1 cellular context compared by ENCODE assay signal in the genomic region with DNA sequence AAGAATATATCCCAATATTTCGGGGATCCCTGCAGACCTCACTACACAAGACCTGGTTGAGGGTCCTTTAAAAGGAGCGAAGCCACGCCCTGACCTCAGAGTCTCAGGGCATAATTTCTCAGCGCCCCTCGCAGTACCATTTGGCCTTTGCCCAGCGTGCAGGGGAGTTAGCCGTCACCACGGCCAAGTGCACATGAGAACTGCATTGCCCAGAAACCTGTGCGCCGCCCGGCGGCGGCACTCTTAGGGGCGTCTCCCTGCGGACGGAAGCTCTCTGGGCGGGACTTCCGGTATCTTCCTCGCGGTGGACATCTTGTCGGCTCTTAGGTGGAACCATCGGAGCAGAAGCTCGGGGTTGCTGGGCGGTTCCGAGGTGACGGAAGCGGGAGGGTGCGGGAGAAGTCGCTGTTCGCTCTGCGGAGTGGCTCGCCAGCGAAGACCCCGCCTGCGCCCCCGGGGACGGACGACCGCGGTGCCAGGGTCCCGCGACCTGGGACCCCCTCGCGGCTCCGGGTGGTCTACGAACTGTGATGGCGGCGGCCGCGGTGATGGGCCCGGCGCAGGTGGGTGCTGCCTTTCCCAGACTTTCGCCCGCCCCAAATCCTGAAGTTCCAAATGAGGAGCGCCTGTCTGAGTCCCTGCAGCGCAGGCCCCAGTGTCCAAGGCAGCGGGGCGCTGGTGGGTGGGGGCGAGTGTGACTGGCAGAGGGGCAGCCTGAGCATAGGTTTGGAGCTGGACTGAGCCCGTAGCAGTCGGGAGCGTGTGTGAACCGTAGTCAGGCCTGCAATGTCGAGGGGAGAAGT.
TF ChIP-seq lines count a peak whose summit lies in the region.

ZNF134 (plus strand) TSS at position 302 of the 803 bp plus-strand sequence. CDS start 5,227 bp downstream, outside the sequence.

TF ChIP-seq in HEK293, 187 proteins besides CTCF, POLR2A, EP300 and RAD21 (continued from another document and continues in another):
- TF ChIP-seq, protein P1, sequence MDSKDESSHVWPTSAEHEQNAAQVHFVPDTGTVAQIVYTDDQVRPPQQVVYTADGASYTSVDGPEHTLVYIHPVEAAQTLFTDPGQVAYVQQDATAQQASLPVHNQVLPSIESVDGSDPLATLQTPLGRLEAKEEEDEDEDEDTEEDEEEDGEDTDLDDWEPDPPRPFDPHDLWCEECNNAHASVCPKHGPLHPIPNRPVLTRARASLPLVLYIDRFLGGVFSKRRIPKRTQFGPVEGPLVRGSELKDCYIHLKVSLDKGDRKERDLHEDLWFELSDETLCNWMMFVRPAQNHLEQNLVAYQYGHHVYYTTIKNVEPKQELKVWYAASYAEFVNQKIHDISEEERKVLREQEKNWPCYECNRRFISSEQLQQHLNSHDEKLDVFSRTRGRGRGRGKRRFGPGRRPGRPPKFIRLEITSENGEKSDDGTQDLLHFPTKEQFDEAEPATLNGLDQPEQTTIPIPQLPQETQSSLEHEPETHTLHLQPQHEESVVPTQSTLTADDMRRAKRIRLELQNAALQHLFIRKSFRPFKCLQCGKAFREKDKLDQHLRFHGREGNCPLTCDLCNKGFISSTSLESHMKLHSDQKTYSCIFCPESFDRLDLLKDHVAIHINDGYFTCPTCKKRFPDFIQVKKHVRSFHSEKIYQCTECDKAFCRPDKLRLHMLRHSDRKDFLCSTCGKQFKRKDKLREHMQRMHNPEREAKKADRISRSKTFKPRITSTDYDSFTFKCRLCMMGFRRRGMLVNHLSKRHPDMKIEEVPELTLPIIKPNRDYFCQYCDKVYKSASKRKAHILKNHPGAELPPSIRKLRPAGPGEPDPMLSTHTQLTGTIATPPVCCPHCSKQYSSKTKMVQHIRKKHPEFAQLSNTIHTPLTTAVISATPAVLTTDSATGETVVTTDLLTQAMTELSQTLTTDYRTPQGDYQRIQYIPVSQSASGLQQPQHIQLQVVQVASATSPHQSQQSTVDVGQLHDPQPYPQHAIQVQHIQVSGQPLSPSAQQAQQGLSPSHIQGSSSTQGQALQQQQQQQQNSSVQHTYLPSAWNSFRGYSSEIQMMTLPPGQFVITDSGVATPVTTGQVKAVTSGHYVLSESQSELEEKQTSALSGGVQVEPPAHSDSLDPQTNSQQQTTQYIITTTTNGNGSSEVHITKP (tag by site-specific recombination; IDR thresholded peaks at IDR 0.05), result peak; percentile 86
- TF ChIP-seq ZNF555 (tag by site-specific recombination; conservative IDR thresholded peaks at IDR 0.05) (no peak), ZNF140 (tag by site-specific recombination; IDR thresholded peaks at IDR 0.05) (no peak), ZNF423 (tag by site-specific recombination; IDR thresholded peaks at IDR 0.05) (no peak), GLIS1 (tag by site-specific recombination; IDR thresholded peaks at IDR 0.05) (0 out of 2 replicates have a peak, but pooled peaks have one; percentile 29), ZNF133 (tag by site-specific recombination; IDR thresholded peaks at IDR 0.05) (no peak), ZNF426 (tag by site-specific recombination; IDR thresholded peaks at IDR 0.05) (no peak), ZBTB21 (tag by site-specific recombination; IDR thresholded peaks at IDR 0.05) (no peak), YY2 (tag by site-specific recombination; IDR thresholded peaks at IDR 0.05) (peak; percentile 67), ZNF112 (tag by site-specific recombination; IDR thresholded peaks at IDR 0.05) (no peak), KLF7 (tag by site-specific recombination; IDR thresholded peaks at IDR 0.05; ENCODE audit: borderline replicate concordance) (peak; percentile 57; the same call in 1 of the 2 replicates), ZNF292 (tag by site-specific recombination; IDR thresholded peaks at IDR 0.05; ENCODE audit: borderline replicate concordance, low read depth) (no peak), GFI1B (tag by site-specific recombination; IDR thresholded peaks at IDR 0.05) (no peak), HOXC10 (CRISPR knock-in tag; IDR thresholded peaks at IDR 0.05) (peak; percentile 96), ZNF660 (tag by site-specific recombination; IDR thresholded peaks at IDR 0.05) (0 out of 2 replicates have a peak, but pooled peaks have one; percentile 16), ZNF629 (tag by site-specific recombination; IDR thresholded peaks at IDR 0.05) (no peak), ZBTB7A (tag by site-specific recombination; IDR thresholded peaks at IDR 0.05; ENCODE audit: low read depth) (0 out of 2 replicates have a peak, but pooled peaks have one; percentile 51), ZNF76 (tag by site-specific recombination; IDR thresholded peaks at IDR 0.05; ENCODE audit: borderline replicate concordance, low read depth) (peak; percentile 42; the same call in 1 of the 2 replicates), ZSCAN30 (tag by site-specific recombination; IDR thresholded peaks at IDR 0.05) (peak; percentile 37; the same call in 1 of the 2 replicates), YY1 (tag by site-specific recombination; IDR thresholded peaks at IDR 0.05) (peak; percentile 80), EGR2 (tag by site-specific recombination; IDR thresholded peaks at IDR 0.05; ENCODE audit: low read depth) (no peak), ZNF561 (tag by site-specific recombination; IDR thresholded peaks at IDR 0.05; ENCODE audit: borderline replicate concordance) (peak; percentile 47; the same call in 1 of the 2 replicates), ZBTB17 (tag by site-specific recombination; IDR thresholded peaks at IDR 0.05) (no peak), SP2 (tag by site-specific recombination; IDR thresholded peaks at IDR 0.05) (peak; percentile 82), KLF8 (tag by site-specific recombination; IDR thresholded peaks at IDR 0.05) (peak; percentile 62; the same call in 1 of the 2 replicates), ZNF16 (tag by site-specific recombination; IDR thresholded peaks at IDR 0.05; ENCODE audit: low read depth) (no peak), ZNF335 (tag by site-specific recombination; conservative IDR thresholded peaks at IDR 0.05) (peak; percentile 83), ZBTB8A (tag by site-specific recombination; IDR thresholded peaks at IDR 0.05) (peak; percentile 30), ZNF560 (tag by site-specific recombination; IDR thresholded peaks at IDR 0.05; ENCODE audit: borderline replicate concordance) (0 out of 2 replicates have a peak, but pooled peaks have one; percentile 1), ZNF658 (tag by site-specific recombination; IDR thresholded peaks at IDR 0.05) (no peak), KLF1 (tag by site-specific recombination; IDR thresholded peaks at IDR 0.05) (peak; percentile 38; the same call in 1 of the 2 replicates), GLI4 (tag by site-specific recombination; IDR thresholded peaks at IDR 0.05) (no peak), REPIN1 (tag by site-specific recombination; IDR thresholded peaks at IDR 0.05; ENCODE audit: low read depth) (no peak), SP7 (tag by site-specific recombination; IDR thresholded peaks at IDR 0.05) (0 out of 2 replicates have a peak, but pooled peaks have one; percentile 27), KLF16 (tag by site-specific recombination; IDR thresholded peaks at IDR 0.05) (no peak), ZNF544 (tag by site-specific recombination; IDR thresholded peaks at IDR 0.05) (no peak), MYNN (tag by site-specific recombination; IDR thresholded peaks at IDR 0.05; ENCODE audit: borderline replicate concordance) (no peak), ZFP69B (tag by site-specific recombination; IDR thresholded peaks at IDR 0.05) (peak; percentile 29; the same call in 1 of the 2 replicates)
- TF ChIP-seq, protein P2, sequence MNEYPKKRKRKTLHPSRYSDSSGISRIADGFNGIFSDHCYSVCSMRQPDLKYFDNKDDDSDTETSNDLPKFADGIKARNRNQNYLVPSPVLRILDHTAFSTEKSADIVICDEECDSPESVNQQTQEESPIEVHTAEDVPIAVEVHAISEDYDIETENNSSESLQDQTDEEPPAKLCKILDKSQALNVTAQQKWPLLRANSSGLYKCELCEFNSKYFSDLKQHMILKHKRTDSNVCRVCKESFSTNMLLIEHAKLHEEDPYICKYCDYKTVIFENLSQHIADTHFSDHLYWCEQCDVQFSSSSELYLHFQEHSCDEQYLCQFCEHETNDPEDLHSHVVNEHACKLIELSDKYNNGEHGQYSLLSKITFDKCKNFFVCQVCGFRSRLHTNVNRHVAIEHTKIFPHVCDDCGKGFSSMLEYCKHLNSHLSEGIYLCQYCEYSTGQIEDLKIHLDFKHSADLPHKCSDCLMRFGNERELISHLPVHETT (tag by site-specific recombination; IDR thresholded peaks at IDR 0.05), result no peak
- TF ChIP-seq, protein P3, sequence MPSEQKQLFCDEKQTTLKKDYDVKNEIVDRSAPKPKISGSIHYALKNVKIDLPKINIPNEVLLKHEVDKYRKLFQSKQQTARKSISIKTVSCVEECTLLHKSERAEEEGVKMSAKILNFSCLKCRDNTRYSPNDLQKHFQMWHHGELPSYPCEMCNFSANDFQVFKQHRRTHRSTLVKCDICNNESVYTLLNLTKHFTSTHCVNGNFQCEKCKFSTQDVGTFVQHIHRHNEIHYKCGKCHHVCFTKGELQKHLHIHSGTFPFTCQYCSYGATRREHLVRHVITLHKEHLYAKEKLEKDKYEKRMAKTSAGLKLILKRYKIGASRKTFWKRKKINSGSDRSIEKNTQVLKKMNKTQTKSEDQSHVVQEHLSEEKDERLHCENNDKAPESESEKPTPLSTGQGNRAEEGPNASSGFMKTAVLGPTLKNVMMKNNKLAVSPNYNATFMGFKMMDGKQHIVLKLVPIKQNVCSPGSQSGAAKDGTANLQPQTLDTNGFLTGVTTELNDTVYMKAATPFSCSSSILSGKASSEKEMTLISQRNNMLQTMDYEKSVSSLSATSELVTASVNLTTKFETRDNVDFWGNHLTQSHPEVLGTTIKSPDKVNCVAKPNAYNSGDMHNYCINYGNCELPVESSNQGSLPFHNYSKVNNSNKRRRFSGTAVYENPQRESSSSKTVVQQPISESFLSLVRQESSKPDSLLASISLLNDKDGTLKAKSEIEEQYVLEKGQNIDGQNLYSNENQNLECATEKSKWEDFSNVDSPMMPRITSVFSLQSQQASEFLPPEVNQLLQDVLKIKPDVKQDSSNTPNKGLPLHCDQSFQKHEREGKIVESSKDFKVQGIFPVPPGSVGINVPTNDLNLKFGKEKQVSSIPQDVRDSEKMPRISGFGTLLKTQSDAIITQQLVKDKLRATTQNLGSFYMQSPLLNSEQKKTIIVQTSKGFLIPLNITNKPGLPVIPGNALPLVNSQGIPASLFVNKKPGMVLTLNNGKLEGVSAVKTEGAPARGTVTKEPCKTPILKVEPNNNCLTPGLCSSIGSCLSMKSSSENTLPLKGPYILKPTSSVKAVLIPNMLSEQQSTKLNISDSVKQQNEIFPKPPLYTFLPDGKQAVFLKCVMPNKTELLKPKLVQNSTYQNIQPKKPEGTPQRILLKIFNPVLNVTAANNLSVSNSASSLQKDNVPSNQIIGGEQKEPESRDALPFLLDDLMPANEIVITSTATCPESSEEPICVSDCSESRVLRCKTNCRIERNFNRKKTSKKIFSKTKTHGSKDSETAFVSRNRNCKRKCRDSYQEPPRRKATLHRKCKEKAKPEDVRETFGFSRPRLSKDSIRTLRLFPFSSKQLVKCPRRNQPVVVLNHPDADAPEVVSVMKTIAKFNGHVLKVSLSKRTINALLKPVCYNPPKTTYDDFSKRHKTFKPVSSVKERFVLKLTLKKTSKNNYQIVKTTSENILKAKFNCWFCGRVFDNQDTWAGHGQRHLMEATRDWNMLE (tag by site-specific recombination; conservative IDR thresholded peaks at IDR 0.05; ENCODE audit: low read depth), result peak; percentile 85
- TF ChIP-seq, protein P4, sequence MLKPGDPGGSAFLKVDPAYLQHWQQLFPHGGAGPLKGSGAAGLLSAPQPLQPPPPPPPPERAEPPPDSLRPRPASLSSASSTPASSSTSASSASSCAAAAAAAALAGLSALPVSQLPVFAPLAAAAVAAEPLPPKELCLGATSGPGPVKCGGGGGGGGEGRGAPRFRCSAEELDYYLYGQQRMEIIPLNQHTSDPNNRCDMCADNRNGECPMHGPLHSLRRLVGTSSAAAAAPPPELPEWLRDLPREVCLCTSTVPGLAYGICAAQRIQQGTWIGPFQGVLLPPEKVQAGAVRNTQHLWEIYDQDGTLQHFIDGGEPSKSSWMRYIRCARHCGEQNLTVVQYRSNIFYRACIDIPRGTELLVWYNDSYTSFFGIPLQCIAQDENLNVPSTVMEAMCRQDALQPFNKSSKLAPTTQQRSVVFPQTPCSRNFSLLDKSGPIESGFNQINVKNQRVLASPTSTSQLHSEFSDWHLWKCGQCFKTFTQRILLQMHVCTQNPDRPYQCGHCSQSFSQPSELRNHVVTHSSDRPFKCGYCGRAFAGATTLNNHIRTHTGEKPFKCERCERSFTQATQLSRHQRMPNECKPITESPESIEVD (tag by site-specific recombination; IDR thresholded peaks at IDR 0.05), result no peak
- TF ChIP-seq, protein P5, sequence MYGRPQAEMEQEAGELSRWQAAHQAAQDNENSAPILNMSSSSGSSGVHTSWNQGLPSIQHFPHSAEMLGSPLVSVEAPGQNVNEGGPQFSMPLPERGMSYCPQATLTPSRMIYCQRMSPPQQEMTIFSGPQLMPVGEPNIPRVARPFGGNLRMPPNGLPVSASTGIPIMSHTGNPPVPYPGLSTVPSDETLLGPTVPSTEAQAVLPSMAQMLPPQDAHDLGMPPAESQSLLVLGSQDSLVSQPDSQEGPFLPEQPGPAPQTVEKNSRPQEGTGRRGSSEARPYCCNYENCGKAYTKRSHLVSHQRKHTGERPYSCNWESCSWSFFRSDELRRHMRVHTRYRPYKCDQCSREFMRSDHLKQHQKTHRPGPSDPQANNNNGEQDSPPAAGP (tag by site-specific recombination; IDR thresholded peaks at IDR 0.05), result no peak
- TF ChIP-seq, protein P6, sequence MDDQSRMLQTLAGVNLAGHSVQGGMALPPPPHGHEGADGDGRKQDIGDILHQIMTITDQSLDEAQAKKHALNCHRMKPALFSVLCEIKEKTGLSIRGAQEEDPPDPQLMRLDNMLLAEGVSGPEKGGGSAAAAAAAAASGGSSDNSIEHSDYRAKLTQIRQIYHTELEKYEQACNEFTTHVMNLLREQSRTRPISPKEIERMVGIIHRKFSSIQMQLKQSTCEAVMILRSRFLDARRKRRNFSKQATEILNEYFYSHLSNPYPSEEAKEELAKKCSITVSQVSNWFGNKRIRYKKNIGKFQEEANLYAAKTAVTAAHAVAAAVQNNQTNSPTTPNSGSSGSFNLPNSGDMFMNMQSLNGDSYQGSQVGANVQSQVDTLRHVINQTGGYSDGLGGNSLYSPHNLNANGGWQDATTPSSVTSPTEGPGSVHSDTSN (CRISPR knock-in tag; IDR thresholded peaks at IDR 0.05), result 0 out of 2 replicates have a peak, but pooled peaks have one; percentile 73
